In genomic region chr9:72442212-72442607, GRCh38 we compare ENCODE assay signal across 12 cellular contexts.
DNase-seq lines count a peak whose midpoint lies in the region; ATAC-seq and TF ChIP-seq lines count a peak whose summit lies in the region.
"Had no signal": no experiment of that assay in that cellular context is flagged by ENCODE, and none has a peak within 500 bp of the region (broad histone marks: within the 10 kb centered on the region; RNA-seq: fewer than 3 reads in every experiment).

No MANE protein-coding gene starts in this region.

- no peak overlapping the region; the same call in 1 of the 2 replicates for H3K4me3 ChIP-seq in ACC112 (ENCODE audit: low read depth, low read length)

- no peak for TF ChIP-seq CTCF in HFFc6 (IDR thresholded peaks at IDR 0.05)
- no peak for TF ChIP-seq CTCF in GM10248 (IDR thresholded peaks at IDR 0.05; ENCODE audit: control extremely low read depth, extremely low read depth, low read depth, missing control alignments)

- no peaks in the 10 kb centered on the region for H3K27me3 ChIP-seq in ACC112 (ENCODE audit: insufficient read depth, low read length)

- CTCF ChIA-PET in GM10248 (lab: Yijun Ruan, JAX), result no interaction called here

- H3K27me3 Mint-ChIP-seq in HFFc6 (ENCODE audit: insufficient read depth), result no peaks in the 10 kb centered on the region; the same call in none of the 2 replicates
- H3K27me3 Mint-ChIP-seq in activated T-helper 17 cell treated with anti-CD3 and anti-CD28 coated beads, Interleukin-2, amount 50 U/mL, for 72 hours, result no peaks in the 10 kb centered on the region

- no peaks in the 10 kb centered on the region for H3K36me3 Mint-ChIP-seq in HFFc6 (ENCODE audit: low read depth)
- H3K36me3 Mint-ChIP-seq in activated T-helper 17 cell treated with anti-CD3 and anti-CD28 coated beads, Interleukin-2, amount 50 U/mL, for 72 hours (ENCODE audit: low read depth), result no peaks in the 10 kb centered on the region

- no peaks in the 10 kb centered on the region for H3K9me3 Mint-ChIP-seq in HFFc6
- H3K9me3 Mint-ChIP-seq in activated T-helper 17 cell treated with anti-CD3 and anti-CD28 coated beads, Interleukin-2, amount 50 U/mL, for 72 hours, result no peaks in the 10 kb centered on the region
- H3K9me3 Mint-ChIP-seq: activated T-helper 2 cell treated with anti-CD3 and anti-CD28 coated beads, Interferon-gamma antibody, Interleukin-2, Interleukin-4, amounts not matched to agents 10 μg/mL and 5 μg/mL and 100 μg/mL, durations not matched to agents 14 hours and 24 hours and 36 hours had no signal

- H3K36me3 ChIP-seq in ACC112 (ENCODE audit: insufficient read depth, low read length), result no peaks in the 10 kb centered on the region

- no peaks in the 10 kb centered on the region for H3K79me2 ChIP-seq in ACC112 (ENCODE audit: control insufficient read depth, insufficient read depth, low read length, unreplicated experiment)

- ATAC-seq in activated T-helper 17 cell treated with anti-CD3 and anti-CD28 coated beads, Interleukin-2, amount 50 U/mL, for 72 hours (replicated peaks), result no peak
- ATAC-seq in HG03159 (IDR thresholded peaks at IDR 0.05; ENCODE audit: unreplicated experiment), result no peak

- peak overlapping the region; percentile 63 for H2AFZ ChIP-seq in ACC112 (ENCODE audit: low read length, unreplicated experiment)

- peak; percentile 84 for DNase-seq in HFFc6
- peak; percentile 24 for DNase-seq in iPS-NIHi11 (ENCODE audit: low spot score)
- no peak for DNase-seq in GM10248 (ENCODE audit: extremely low spot score)
- no peak for DNase-seq in stimulated activated CD4-positive, alpha-beta T cell treated with anti-CD3 and anti-CD28 coated beads, Interleukin-4, amount 100 ng/mL, for 1 hour
- DNase-seq in NCI-H1436 (lab: John Stamatoyannopoulos, UW), result no peak
- DNase-seq: COR-L47, glutamatergic neuron, NCI-H1930 had no signal

- H3K27ac Mint-ChIP-seq in HFFc6, result peak overlapping the region; percentile 89
- peak overlapping the region; percentile 64 for H3K27ac Mint-ChIP-seq in activated T-helper 17 cell treated with anti-CD3 and anti-CD28 coated beads, Interleukin-2, amount 50 U/mL, for 72 hours
- H3K27ac Mint-ChIP-seq: activated T-helper 2 cell treated with anti-CD3 and anti-CD28 coated beads, Interferon-gamma antibody, Interleukin-2, Interleukin-4, amounts not matched to agents 10 μg/mL and 5 μg/mL and 100 μg/mL, durations not matched to agents 14 hours and 24 hours and 36 hours had no signal

- POLR2A ChIA-PET in GM10248 (lab: Yijun Ruan, JAX), result no interaction called here

- H3K4me1 Mint-ChIP-seq in HFFc6 (ENCODE audit: low read depth), result peaks cover 83% of the 10 kb centered on the region
- H3K4me1 Mint-ChIP-seq in activated T-helper 17 cell treated with anti-CD3 and anti-CD28 coated beads, Interleukin-2, amount 50 U/mL, for 72 hours, result peaks cover 25% of the 10 kb centered on the region

- peaks cover 31% of the 10 kb centered on the region for H3K4me1 ChIP-seq in ACC112 (ENCODE audit: control insufficient read depth, insufficient read depth, low read length, unreplicated experiment)

- peak overlapping the region; percentile 61 for H3K4me3 Mint-ChIP-seq in HFFc6
- H3K4me3 Mint-ChIP-seq in activated T-helper 17 cell treated with anti-CD3 and anti-CD28 coated beads, Interleukin-2, amount 50 U/mL, for 72 hours, result peak overlapping the region; percentile 45

- H3K27ac ChIP-seq in ACC112 (ENCODE audit: low read depth, low read length), result peak overlapping the region; percentile 54

Comparison
In these comparisons a context has a peak if more than half of its experiments do, and no peak if none do; other contexts are left out.
1. DNase-seq: peak in HFFc6 (single experiment) and iPS-NIHi11 (single experiment); none in GM10248 (single experiment), stimulated activated CD4-positive, alpha-beta T cell treated with anti-CD3 and anti-CD28 coated beads, Interleukin-4, amount 100 ng/mL, for 1 hour (single experiment) and NCI-H1436 (single experiment).